11 cellular contexts compared by ENCODE assay signal in genomic region chr9:18972675-18973074, GRCh38.
"Had no signal": no experiment of that assay in that cellular context is flagged by ENCODE, and none has a peak within 500 bp of the region (broad histone marks: within the 10 kb centered on the region; RNA-seq: fewer than 3 reads in every experiment).

No MANE protein-coding gene starts in this region.

- H3K27ac ChIP-seq: GM23248 had no signal

- DNase-seq: GM23248, GOT3, H7, H9, HCEC 1CT, HFFc6 had no signal

- H3K36me3 ChIP-seq: HAP-1 had no signal

- H3K4me1 ChIP-seq: HAP-1 had no signal

- H2AFZ ChIP-seq: GM23248, GM23338 had no signal

- ATAC-seq: GM23338, HCT116 had no signal

- H3K4me3 ChIP-seq: GM23248, GM23338, HAP-1 had no signal

- H3K9me3 ChIP-seq: HAP-1 had no signal

- FAIRE-seq: H1, H54 had no signal

- H3K9ac ChIP-seq: GM23248 had no signal

- H3K4me2 ChIP-seq: GM23338 had no signal
